3 cellular contexts compared by ENCODE assay signal in genomic region chr2:97014432-97014831, GRCh38.
TF ChIP-seq lines count a peak whose summit lies in the region.

No MANE protein-coding gene starts in this region.

TF ChIP-seq in WTC11, 78 proteins besides CTCF, POLR2A, EP300 and RAD21:
- TF ChIP-seq NFYB (CRISPR knock-in tag; conservative IDR thresholded peaks at IDR 0.05; ENCODE audit: low read depth): peak; percentile 41; the same call in 1 of the 2 replicates
TF ChIP-seq in WTC11: peak in this region for 1; not testable (repeated sequence) for 77.

TF ChIP-seq in K562, 482 proteins besides CTCF, POLR2A, EP300 and RAD21:
- TF ChIP-seq RBM25 (IDR thresholded peaks at IDR 0.05; ENCODE audit: low read depth, low read length, severe bottlenecking) (peak; percentile 16), NFYB (IDR thresholded peaks at IDR 0.05; ENCODE audit: extremely low read depth, insufficient read length) (peak; percentile 76)

TF ChIP-seq in HepG2, 621 proteins besides CTCF, POLR2A, EP300 and RAD21:
- TF ChIP-seq NFYB (CRISPR knock-in tag; IDR thresholded peaks at IDR 0.05) (peak; percentile 57), NFYC (CRISPR knock-in tag; IDR thresholded peaks at IDR 0.05) (peak; percentile 35; the same call in 1 of the 2 replicates)
